ENCODE assay signal across 16 cellular contexts in the genomic region with DNA sequence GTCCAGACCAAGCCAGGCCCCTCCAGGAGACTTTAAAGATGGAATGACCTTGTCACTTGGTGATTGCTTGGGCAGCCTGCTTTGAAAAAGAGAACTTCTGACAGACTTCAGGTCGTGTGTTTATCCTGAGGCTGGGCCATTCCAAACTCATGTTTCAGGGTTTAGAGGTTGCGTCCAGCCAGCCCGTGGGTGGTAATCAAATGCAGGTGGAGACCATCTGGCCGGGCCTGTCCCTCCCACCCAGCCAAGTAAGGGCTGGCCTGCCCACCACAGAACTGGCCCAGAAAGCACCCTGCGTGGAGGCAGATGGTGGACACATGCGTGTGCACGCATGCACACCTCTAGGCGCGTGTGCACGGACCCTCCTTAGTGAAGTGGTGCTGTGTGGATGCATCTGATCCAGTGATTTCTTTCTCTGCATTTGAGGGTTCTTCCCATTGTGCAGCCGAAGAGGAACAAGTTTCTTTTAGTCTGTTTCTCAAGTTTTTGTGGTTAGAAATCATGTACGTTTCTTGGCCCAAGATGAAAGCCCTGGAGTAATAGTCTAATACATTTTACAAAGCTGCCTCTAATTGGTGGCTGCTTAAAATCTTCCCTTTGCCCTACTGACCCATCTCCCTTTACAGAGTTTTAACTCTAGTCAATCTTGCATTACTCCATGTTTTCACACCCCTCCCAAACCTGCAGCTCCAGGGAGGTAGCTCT. TPM values are rescaled to one million over a fixed set of nuclear protein-coding genes. Genes with fewer than 3 reads are reported as not detected.
A peak's percentile ranks its signal among the peaks of the same experiment; 100 is the strongest.
DNase-seq lines count a peak whose midpoint lies in the region; ATAC-seq, FAIRE-seq and TF ChIP-seq lines count a peak whose summit lies in the region.
"Had no signal": no experiment of that assay in that cellular context is flagged by ENCODE, and none has a peak within 500 bp of the region (broad histone marks: within the 10 kb centered on the region; RNA-seq: fewer than 3 reads in every experiment).

No MANE protein-coding gene starts in this region.

- H3K27me3 ChIP-seq in fibroblast of lung (ENCODE audit: control insufficient read depth, insufficient read depth, low read length) (no peaks in the 10 kb centered on the region), uterus (no peaks in the 10 kb centered on the region)
- H3K27me3 ChIP-seq: breast epithelium, testis had no signal

- H3K4me3 ChIP-seq in fibroblast of lung (replicated peaks in 1 of 4; ENCODE audit: control extremely low read depth in 1 of 4, insufficient read depth in 1 of 4, low read depth in 3 of 4, low read length in 4 of 4) (peak overlapping the region in 1 of 4 experiments; percentile 35), uterus (no peak overlapping the region), kidney (ENCODE audit: low read length in 2 of 2) (no peak overlapping the region)
- H3K4me3 ChIP-seq: testis had no signal

- H3K27ac ChIP-seq in fibroblast of lung (ENCODE audit: insufficient read depth, low read length) (peak overlapping the region; percentile 34), uterus (peak overlapping the region; percentile 5 to 12), kidney (ENCODE audit: low read depth in 2 of 2, low read length in 2 of 2) (no peak overlapping the region)
- H3K27ac ChIP-seq: testis had no signal

- H3K36me3 ChIP-seq in fibroblast of lung (ENCODE audit: control insufficient read depth, insufficient read depth, low read length) (peaks cover 3% of the 10 kb centered on the region), uterus (no peaks in the 10 kb centered on the region), kidney (ENCODE audit: control insufficient read depth in 1 of 2, insufficient read depth in 2 of 2, low read length in 2 of 2) (peaks cover 0 to 4% of the 10 kb centered on the region in 2 donors)
- H3K36me3 ChIP-seq: breast epithelium had no signal

- no peaks in the 10 kb centered on the region for H3K79me2 ChIP-seq in fibroblast of lung (ENCODE audit: control insufficient read depth, insufficient read depth, low read length)

- H3K4me1 ChIP-seq in fibroblast of lung (ENCODE audit: control insufficient read depth, extremely low read depth, insufficient read depth, low read length) = peaks cover 7% of the 10 kb centered on the region
- no peaks in the 10 kb centered on the region for H3K4me1 ChIP-seq in uterus
- no peaks in the 10 kb centered on the region for H3K4me1 ChIP-seq in kidney (ENCODE audit: control insufficient read depth in 1 of 2, insufficient read depth in 1 of 2, low read depth in 1 of 2, low read length in 2 of 2)

- peak; percentile 68 for DNase-seq in cardiac septum (ENCODE audit: low spot score)
- no peak for DNase-seq in Right ventricle myocardium inferior (ENCODE audit: missing footprints)
- peak; percentile 65 to 86 for DNase-seq in fibroblast of lung (ENCODE audit: low read depth in 2 of 2)
- DNase-seq in uterus = peak in 1 of 2 donors; percentile 18
- DNase-seq in kidney = no peak
- DNase-seq in NCI-H2029 (lab: John Stamatoyannopoulos, UW) = no peak
- no peak for DNase-seq in HEK293T (ENCODE audit: extremely low spot score)
- DNase-seq: activated gamma-delta T cell; hippocampal formation; left colon; NCI-H187; NCI-H524 treated with DMSO at 0.1 percent for 48 hours; stimulated activated CD4-positive, alpha-beta T cell treated with anti-CD3 and anti-CD28 coated beads, Interleukin-1b, Interleukin-23, amount 100 ng/mL, for 48 hours; testis had no signal

- CTCF ChIA-PET in HEK293T (lab: Yijun Ruan, JAX) = no interaction called here

- no peaks in the 10 kb centered on the region for H3K9me3 ChIP-seq in fibroblast of lung (ENCODE audit: control insufficient read depth, insufficient read depth, low read depth, low read length)
- no peaks in the 10 kb centered on the region for H3K9me3 ChIP-seq in uterus
- no peaks in the 10 kb centered on the region for H3K9me3 ChIP-seq in kidney (ENCODE audit: control insufficient read depth in 1 of 2, low read length in 2 of 2)
- H3K9me3 ChIP-seq: breast epithelium, testis had no signal

- H3K4me2 ChIP-seq in fibroblast of lung (ENCODE audit: extremely low read depth, insufficient read depth, low read length) = peak overlapping the region; percentile 85

- no peak overlapping the region for H3K9ac ChIP-seq in fibroblast of lung (ENCODE audit: insufficient read depth, low read length)
- no peak overlapping the region for H3K9ac ChIP-seq in kidney (ENCODE audit: low read length in 2 of 2)

- no peaks in the 10 kb centered on the region for H4K20me1 ChIP-seq in fibroblast of lung (ENCODE audit: control insufficient read depth, extremely low read depth, insufficient read depth, low read length)

- TF ChIP-seq POLR2A in uterus (IDR thresholded peaks at IDR 0.05) = no peak

- FAIRE-seq in kidney (lab: Jason Lieb, UNC) = no peak

- intact Hi-C loops in cardiac septum (cut with DNase I) = no loop called here
- intact Hi-C loops in Right ventricle myocardium inferior (cut with DNase I) = no loop called here
- intact Hi-C loops in uterus (cut with DNase I; ENCODE audit: low total_unique reads) = no loop called here
- intact Hi-C loops in kidney (cut with DNase I) = no loop called here

- POLR2A ChIA-PET in HEK293T (lab: Yijun Ruan, JAX) = no interaction called here

- TF ChIP-seq CTCF in fibroblast of lung (conservative IDR thresholded peaks at IDR 0.05 in 1 of 2, IDR thresholded peaks at IDR 0.05 in 1 of 2; ENCODE audit: low read depth in 1 of 2, low read length in 2 of 2) (no peak), uterus (IDR thresholded peaks at IDR 0.05) (no peak), kidney (IDR thresholded peaks at IDR 0.05; ENCODE audit: borderline replicate concordance, extremely low read depth, insufficient read depth) (no peak)

- no peak overlapping the region for H2AFZ ChIP-seq in fibroblast of lung (ENCODE audit: low read length)

- ATAC-seq in Right ventricle myocardium inferior (no peak), SK-N-SH treated with all-trans-retinoic acid at 6 μM for 48 hours (peak; percentile 88)
- ATAC-seq: left colon had no signal

TF ChIP-seq in SK-N-SH treated with all-trans-retinoic acid at 6 μM for 48 hours, 23 proteins besides CTCF, POLR2A, EP300 and RAD21:
- TF ChIP-seq RARB (CRISPR knock-in tag; IDR thresholded peaks at IDR 0.05) (no peak), BACH2 (CRISPR knock-in tag; IDR thresholded peaks at IDR 0.05; ENCODE audit: borderline replicate concordance) (no peak), ZNF565 (CRISPR knock-in tag; conservative IDR thresholded peaks at IDR 0.05; ENCODE audit: low read depth) (no peak), ZC3H10 (CRISPR knock-in tag; IDR thresholded peaks at IDR 0.05) (no peak), SNAI2 (CRISPR knock-in tag; IDR thresholded peaks at IDR 0.05) (no peak), TCF4 (CRISPR knock-in tag; IDR thresholded peaks at IDR 0.05; ENCODE audit: borderline replicate concordance) (peak; percentile 62; the same call in 1 of the 2 replicates)

TF ChIP-seq in HEK293T, 16 proteins besides CTCF, POLR2A, EP300 and RAD21:
- TF ChIP-seq ARNT (IDR thresholded peaks at IDR 0.05) (no peak), CTBP1 (IDR thresholded peaks at IDR 0.05; ENCODE audit: borderline replicate concordance) (no peak), FOXA1 (IDR thresholded peaks at IDR 0.05) (no peak), SUZ12 (IDR thresholded peaks at IDR 0.05) (no peak), LEF1 (IDR thresholded peaks at IDR 0.05; ENCODE audit: borderline replicate concordance) (no peak), TARDBP (IDR thresholded peaks at IDR 0.05) (no peak), NFRKB (IDR thresholded peaks at IDR 0.05) (no peak), HDGF (IDR thresholded peaks at IDR 0.05; ENCODE audit: borderline replicate concordance) (no peak), ELF4 (IDR thresholded peaks at IDR 0.05) (no peak), FOXM1 (IDR thresholded peaks at IDR 0.05; ENCODE audit: borderline replicate concordance) (no peak), SP1 (IDR thresholded peaks at IDR 0.05) (no peak), ZNF384 (IDR thresholded peaks at IDR 0.05) (no peak), BHLHE40 (IDR thresholded peaks at IDR 0.05; ENCODE audit: borderline replicate concordance) (no peak)

RNA-seq across cellular contexts. Expression of gene SUFU, which starts 43.0 kb away (rescaled TPM):
- 6.1 TPM for total RNA-seq in cardiac septum
- 7.8 TPM for total RNA-seq in Right ventricle myocardium inferior
- 2.6 and 4.3 TPM in 2 replicates for total RNA-seq in fibroblast of lung
- 5.6 and 8.2 TPM in 2 replicates for polyA plus RNA-seq in fibroblast of lung
- 8.9 and 11.5 TPM in 2 replicates for polyA plus RNA-seq in fibroblast of lung (2012)
- polyA minus RNA-seq in fibroblast of lung (ENCODE audit: low replicate concordance) = 22.2 and 55.5 TPM in 2 replicates
- 10 to 100 TPM in 2 of 4 donors, 1 to 10 TPM in 2; 2.8 to 20.7 (median 12.3) TPM for total RNA-seq in uterus
- 18.9 TPM for total RNA-seq in kidney
- polyA plus RNA-seq in kidney (ENCODE audit: insufficient read depth, low read depth, low replicate concordance) = 6.5 TPM

RNA-seq across cellular contexts. Expression of gene ACTR1A, which starts 44.2 kb away (rescaled TPM):
- total RNA-seq in cardiac septum = 123 TPM
- 101 TPM for total RNA-seq in Right ventricle myocardium inferior
- 94.8 and 128 TPM in 2 replicates for total RNA-seq in fibroblast of lung
- 125 and 155 TPM in 2 replicates for polyA plus RNA-seq in fibroblast of lung
- polyA plus RNA-seq in fibroblast of lung (2012) = 126 and 161 TPM in 2 replicates
- 267 and 301 TPM in 2 replicates for polyA minus RNA-seq in fibroblast of lung (ENCODE audit: low replicate concordance)
- 100 to 1,000 TPM in 1 of 4 donors, 10 to 100 TPM in 3; 38.7 to 106 (median 70.9) TPM for total RNA-seq in uterus
- total RNA-seq in kidney = 74.2 TPM
- polyA plus RNA-seq in kidney (ENCODE audit: insufficient read depth, low read depth, low replicate concordance) = 74.7 TPM

Comparison
In these comparisons a context has a peak if more than half of its experiments do, and no peak if none do; other contexts are left out.
1. DNase-seq: peak in cardiac septum (single experiment) and fibroblast of lung (2 of 2); none in Right ventricle myocardium inferior (single experiment), kidney (single experiment), NCI-H2029 (single experiment) and HEK293T (single experiment).
2. H3K27ac ChIP-seq: peak in fibroblast of lung (single experiment) and uterus (2 of 2); none in kidney (0 of 2).